9 cellular contexts compared by ENCODE assay signal in the genomic region with DNA sequence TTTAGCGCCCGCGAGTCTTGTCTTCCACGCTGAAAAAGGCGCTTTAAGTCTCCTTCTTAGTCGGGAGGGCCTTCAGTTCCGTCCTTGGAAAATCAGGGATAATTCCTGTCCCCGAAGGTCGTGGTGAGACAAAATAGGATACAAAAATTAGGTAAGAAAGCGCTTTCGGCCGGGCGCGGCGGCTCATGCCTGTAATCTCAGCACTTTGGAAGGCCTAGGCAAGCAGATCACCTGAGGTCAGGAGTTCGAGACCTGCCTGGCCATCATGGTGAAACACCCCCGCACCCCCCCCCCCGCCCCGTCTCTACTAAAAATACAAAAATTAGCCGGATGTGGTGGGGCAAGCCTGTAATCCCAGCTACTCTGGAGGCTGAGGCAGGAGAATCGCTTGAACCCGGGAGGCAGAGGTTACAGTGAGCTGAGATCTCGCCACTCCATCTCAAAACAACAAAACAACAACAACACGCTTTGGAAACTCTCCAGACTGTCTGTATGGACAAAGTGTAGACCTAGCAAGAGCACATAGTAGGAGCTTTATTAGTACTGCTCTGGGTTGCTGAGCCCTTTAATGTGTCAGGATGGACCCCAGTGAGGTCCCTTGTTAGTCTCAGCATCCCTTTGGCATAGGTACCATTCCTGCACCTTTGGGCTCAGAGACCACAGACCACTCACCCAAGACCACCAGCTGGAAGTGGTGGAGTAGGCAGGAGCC. TPM values are rescaled to one million over a fixed set of nuclear protein-coding genes. Genes with fewer than 3 reads are reported as not detected.
DNase-seq lines count a peak whose midpoint lies in the region; ATAC-seq and TF ChIP-seq lines count a peak whose summit lies in the region.
"Had no signal": no experiment of that assay in that cellular context is flagged by ENCODE, and none has a peak within 500 bp of the region (broad histone marks: within the 10 kb centered on the region; RNA-seq: fewer than 3 reads in every experiment).

No MANE protein-coding gene starts in this region.

- peak overlapping the region; percentile 91 for H3K9ac ChIP-seq in mesenchymal stem cell (ENCODE audit: low read length)

- intact Hi-C loops in cardiac septum (cut with DNase I) = no loop called here
- intact Hi-C loops in MCF 10A (cut with micrococcal nuclease) = no loop called here

- TF ChIP-seq POLR2A in upper lobe of left lung (IDR thresholded peaks at IDR 0.05) = no peak

- H3K27me3 ChIP-seq in cardiac muscle cell (peaks cover 36% of the 10 kb centered on the region), mesenchymal stem cell (ENCODE audit: control insufficient read depth in 1 of 2, insufficient read depth in 1 of 2, low read length in 2 of 2) (peaks cover 0 to 24% of the 10 kb centered on the region in 2 experiments), upper lobe of left lung (peaks cover 0 to 8% (median 3%) of the 10 kb centered on the region in 4 donors)

- 46% methylated on average over 20 of the region's 24 CpGs for WGBS in mesenchymal stem cell
- WGBS in upper lobe of left lung, 2 donors = 52 to 59% methylated on average over 18 to 24 of the region's 24 CpGs

- no peaks in the 10 kb centered on the region for H3K9me3 Mint-ChIP-seq in MCF 10A (ENCODE audit: unreplicated experiment)

- H2AFZ ChIP-seq in mesenchymal stem cell (ENCODE audit: low read depth, low read length) = peak overlapping the region; percentile 29

- H3K4me2 ChIP-seq in mesenchymal stem cell (ENCODE audit: low read length, poor library complexity, severe bottlenecking) = peak overlapping the region; percentile 94

- H3K4me3 ChIP-seq in cardiac muscle cell (peak overlapping the region; percentile 36), mesenchymal stem cell (ENCODE audit: insufficient read depth in 1 of 2, low read depth in 1 of 2, low read length in 2 of 2) (peak overlapping the region; percentile 62 to 80), upper lobe of left lung (peak overlapping the region; percentile 40 to 71 (median 68))

- H3K4me1 ChIP-seq in cardiac muscle cell (ENCODE audit: low read depth) (no peaks in the 10 kb centered on the region), mesenchymal stem cell (ENCODE audit: control insufficient read depth, insufficient read depth, low read depth, low read length) (peaks cover 11% of the 10 kb centered on the region), upper lobe of left lung (peaks cover 8 to 16% (median 13%) of the 10 kb centered on the region in 4 donors)

- H2BK120ac ChIP-seq in mesenchymal stem cell (ENCODE audit: low read depth, low read length) = no peak overlapping the region

- H2AK5ac ChIP-seq in mesenchymal stem cell (ENCODE audit: low read length, severe bottlenecking) = no peak overlapping the region

- ATAC-seq in upper lobe of left lung (ENCODE audit: low FRiP score in 2 of 2) = no peak
- no peak for ATAC-seq in GM21423 (IDR thresholded peaks at IDR 0.05; ENCODE audit: unreplicated experiment)

- H4K8ac ChIP-seq in mesenchymal stem cell (ENCODE audit: low read length) = peak overlapping the region; percentile 77

- no peak overlapping the region for H3K27ac Mint-ChIP-seq in MCF 10A (ENCODE audit: low read depth, unreplicated experiment)

- H2BK12ac ChIP-seq in mesenchymal stem cell (ENCODE audit: low read length in 2 of 2) = peak overlapping the region in 1 of 2 experiments; percentile 70

- CTCF ChIA-PET in MCF 10A (lab: Yijun Ruan, JAX) = interaction anchor here (0.6 kb wide), 1 partner anchor 1885 kb away, joined by 3 read pairs; no protein-coding TSS in a partner anchor

- no peaks in the 10 kb centered on the region for H3K4me1 Mint-ChIP-seq in MCF 10A (ENCODE audit: insufficient read depth, unreplicated experiment)

- H3K36me3 Mint-ChIP-seq in MCF 10A (ENCODE audit: insufficient read depth, unreplicated experiment) = no peaks in the 10 kb centered on the region

- H3K27ac ChIP-seq in cardiac muscle cell (no peak overlapping the region), mesenchymal stem cell (ENCODE audit: low read length, poor library complexity, severe bottlenecking) (no peak overlapping the region), upper lobe of left lung (peak overlapping the region in 1 of 4 donors; percentile 63)

- H3K4ac ChIP-seq in mesenchymal stem cell (ENCODE audit: low read depth in 1 of 2, low read length in 2 of 2) = peak overlapping the region in 1 of 2 experiments; percentile 54

- POLR2A ChIA-PET in MCF 10A (lab: Yijun Ruan, JAX) = no interaction called here

- H3K23ac ChIP-seq in mesenchymal stem cell (ENCODE audit: low read length in 2 of 2) = no peak overlapping the region

- H3K9me3 ChIP-seq in cardiac muscle cell (ENCODE audit: low read depth) = no peaks in the 10 kb centered on the region
- H3K9me3 ChIP-seq in mesenchymal stem cell (ENCODE audit: control insufficient read depth, low read length) = no peaks in the 10 kb centered on the region
- H3K9me3 ChIP-seq in upper lobe of left lung = no peaks in the 10 kb centered on the region

- no peaks in the 10 kb centered on the region for H3K27me3 Mint-ChIP-seq in MCF 10A (ENCODE audit: insufficient read depth, unreplicated experiment)

- TF ChIP-seq EP300 in upper lobe of left lung (IDR thresholded peaks at IDR 0.05) = no peak

- TF ChIP-seq CTCF in cardiac muscle cell (IDR thresholded peaks at IDR 0.05; ENCODE audit: low read depth, low read length) = no peak
- TF ChIP-seq CTCF in MCF 10A (IDR thresholded peaks at IDR 0.05; ENCODE audit: unreplicated experiment) = no peak
- no peak for TF ChIP-seq CTCF in upper lobe of left lung (IDR thresholded peaks at IDR 0.05)

- no TSS peak for BruUV-seq in MCF 10A (replicated peaks; lab: Mats Ljungman, UMichigan)

- DNase-seq in cardiac muscle cell (ENCODE audit: low read depth in 1 of 2, low spot score in 1 of 2) = no peak
- DNase-seq in cardiac septum (ENCODE audit: low spot score) = no peak
- no peak for DNase-seq in MCF 10A (ENCODE audit: unreplicated experiment)
- no peak for DNase-seq in mesenchymal stem cell
- no peak for DNase-seq in upper lobe of left lung
- DNase-seq in NCI-H1436 (lab: John Stamatoyannopoulos, UW) = no peak
- no peak for DNase-seq in SIG-M5 treated with dmso at 0.1 percent for 504 hours (lab: John Stamatoyannopoulos, UW; ENCODE audit: unreplicated experiment)
- DNase-seq: activated CD8-positive, alpha-beta memory T cell treated with anti-CD3 and anti-CD28 coated beads for 24 hours had no signal

- no peak overlapping the region for H3K14ac ChIP-seq in mesenchymal stem cell (ENCODE audit: low read length in 2 of 2)

- H3K36me3 ChIP-seq in cardiac muscle cell (no peaks in the 10 kb centered on the region), mesenchymal stem cell (ENCODE audit: control insufficient read depth in 1 of 2, insufficient read depth in 2 of 2, low read depth in 1 of 2, low read length in 2 of 2) (no peaks in the 10 kb centered on the region), upper lobe of left lung (no peaks in the 10 kb centered on the region)

- peak overlapping the region; percentile 68 for H3K4me3 Mint-ChIP-seq in MCF 10A (ENCODE audit: unreplicated experiment)

- H3K79me1 ChIP-seq in mesenchymal stem cell (replicated peaks; ENCODE audit: low read length, poor library complexity, severe bottlenecking) = no peaks in the 10 kb centered on the region

- peak overlapping the region; percentile 54 to 58 for H3K18ac ChIP-seq in mesenchymal stem cell (ENCODE audit: low read depth in 1 of 2, low read length in 2 of 2)

- peak overlapping the region; percentile 74 for H2BK15ac ChIP-seq in mesenchymal stem cell (ENCODE audit: low read depth, poor library complexity, severe bottlenecking)

- no peak overlapping the region for H4K91ac ChIP-seq in mesenchymal stem cell (ENCODE audit: low read length)

- H2BK5ac ChIP-seq in mesenchymal stem cell (ENCODE audit: low read depth, low read length, poor library complexity, severe bottlenecking) = no peak overlapping the region

RNA-seq across cellular contexts. Expression of a gene that starts 0.8 kb away (rescaled TPM):
- total RNA-seq in cardiac muscle cell = 30.3 and 61.6 TPM in 2 replicates
- 17.1 and 41.4 TPM in 2 replicates for polyA plus RNA-seq in cardiac muscle cell
- 17.0 TPM for total RNA-seq in cardiac septum
- 6.2 and 12.1 TPM in 2 replicates for total RNA-seq in MCF 10A (2022)
- 10.2 TPM for polyA plus RNA-seq in mesenchymal stem cell (2013, experiment 1 of 2)
- 10.4 TPM for polyA plus RNA-seq in mesenchymal stem cell (2013, experiment 2 of 2)
- 10 to 100 TPM; 37.7 to 94.1 (median 58.6) TPM for total RNA-seq in upper lobe of left lung

RNA-seq across cellular contexts. Expression of a gene that starts 15.7 kb away (rescaled TPM):
- 3.7 TPM in 1 of 2 replicates, not detected in the other for total RNA-seq in cardiac muscle cell
- polyA plus RNA-seq in cardiac muscle cell = 1.6 TPM in 1 of 2 replicates, not detected in the other
- not detected for total RNA-seq in cardiac septum
- not detected in 2 replicates for total RNA-seq in MCF 10A (2022)
- polyA plus RNA-seq in mesenchymal stem cell (2013, experiment 1 of 2) = 0.14 TPM
- 0.42 TPM for polyA plus RNA-seq in mesenchymal stem cell (2013, experiment 2 of 2)
- total RNA-seq in upper lobe of left lung = not detected

RNA-seq across cellular contexts. Expression of a gene that starts 31.3 kb away (rescaled TPM):
- 34.2 and 40.7 TPM in 2 replicates for total RNA-seq in cardiac muscle cell
- polyA plus RNA-seq in cardiac muscle cell = 18.0 and 37.4 TPM in 2 replicates
- total RNA-seq in cardiac septum = 18.7 TPM
- total RNA-seq in MCF 10A (2022) = not detected in 2 replicates
- polyA plus RNA-seq in mesenchymal stem cell (2013, experiment 1 of 2) = 0.32 TPM
- 0.33 TPM for polyA plus RNA-seq in mesenchymal stem cell (2013, experiment 2 of 2)
- 10 to 100 TPM in 1 of 6 donors, 1 to 10 TPM in 2, under 1 TPM in 1, not detected in 2; 0.30 to 10.3 (median 2.2) TPM for total RNA-seq in upper lobe of left lung
